33 cellular contexts compared by ENCODE assay signal in genomic region chr11:102523887-102524286, GRCh38. TPM values are rescaled to one million over a fixed set of nuclear protein-coding genes. Genes with fewer than 3 reads are reported as not detected.
"Had no signal": no experiment of that assay in that cellular context is flagged by ENCODE, and none has a peak within 500 bp of the region (broad histone marks: within the 10 kb centered on the region; RNA-seq: fewer than 3 reads in every experiment).

No MANE protein-coding gene starts in this region.

- H3K4me3 ChIP-seq: pancreas, prostate gland, right lobe of liver, sigmoid colon, suprapubic skin, testis, tibial artery, transverse colon, upper lobe of right lung, uterus had no signal

- DNase-seq: naive thymus-derived CD4-positive, alpha-beta T cell; natural killer cell; nucleus accumbens; pancreas; right cardiac atrium; right lobe of liver; sigmoid colon; small intestine; stimulated activated CD4-positive, alpha-beta T cell treated with anti-CD3 and anti-CD28 coated beads, Interleukin-15, amount 100 ng/mL, for 24 hours; stimulated activated CD4-positive, alpha-beta T cell treated with anti-CD3 and anti-CD28 coated beads, Interleukin-2, amount 100 ng/mL, for 24 hours; stimulated activated CD4-positive, alpha-beta T cell treated with anti-CD3 and anti-CD28 coated beads, Interleukin-2, amount 100 ng/mL, for 48 hours; stimulated activated CD4-positive, alpha-beta T cell treated with anti-CD3 and anti-CD28 coated beads, Interleukin-4, amount 100 ng/mL, for 4 hours; stimulated activated CD8-positive, alpha-beta memory T cell treated with anti-CD3 and anti-CD28 coated beads, Interleukin-4, amount 100 ng/mL, for 48 hours; stimulated activated naive CD4-positive, alpha-beta T cell; stimulated activated naive CD8-positive, alpha-beta T cell treated with anti-CD3 and anti-CD28 coated beads, Interleukin-15, amount 100 ng/mL, for 72 hours; stimulated activated naive CD8-positive, alpha-beta T cell treated with anti-CD3 and anti-CD28 coated beads, Interleukin-15, Interleukin-2, amounts not matched to agents 100 U/mL and 50 U/mL, for 24 hours; substantia nigra; testis; tibial artery; transverse colon; upper lobe of right lung; uterus had no signal

- H3K36me3 Mint-ChIP-seq: natural killer cell, type B pancreatic cell had no signal

- H3K4me1 ChIP-seq: pancreas, prostate gland, right lobe of liver, sigmoid colon, suprapubic skin, testis, tibial artery, transverse colon, upper lobe of right lung, uterus had no signal

- ATAC-seq: naive thymus-derived CD4-positive, alpha-beta T cell; natural killer cell; pancreas; right cardiac atrium; right lobe of liver; stimulated activated memory B cell treated with anti-CD40 and anti-IgM and Interleukin-4, amounts not matched to agents 10 μg/mL and 1 μg/mL and 100 μg/mL, for 72 hours; stimulated activated naive CD8-positive, alpha-beta T cell treated with anti-CD3 and anti-CD28 coated beads, Interleukin-15, amount 100 ng/mL, for 72 hours; stimulated activated naive CD8-positive, alpha-beta T cell treated with anti-CD3 and anti-CD28 coated beads, Interleukin-15, Interleukin-2, amounts not matched to agents 100 U/mL and 50 U/mL, for 24 hours; upper lobe of right lung had no signal

- H3K9me3 Mint-ChIP-seq: naive thymus-derived CD4-positive, alpha-beta T cell; natural killer cell; nephron; neural crest cell; stimulated activated memory B cell treated with anti-CD40 and anti-IgM and Interleukin-4, amounts not matched to agents 10 μg/mL and 1 μg/mL and 100 μg/mL, for 72 hours; stimulated activated naive CD8-positive, alpha-beta T cell treated with anti-CD3 and anti-CD28 coated beads, Interleukin-15, amount 100 ng/mL, for 72 hours; type B pancreatic cell had no signal

- H3K4me1 Mint-ChIP-seq: nephron, neural crest cell had no signal

- H3K36me3 ChIP-seq: neutrophil, pancreas, prostate gland, right lobe of liver, sigmoid colon, suprapubic skin, tibial artery, transverse colon, upper lobe of right lung, uterus had no signal

- H3K9me3 ChIP-seq: neutrophil, pancreas, prostate gland, right lobe of liver, sigmoid colon, suprapubic skin, testis, tibial artery, transverse colon, upper lobe of right lung, uterus had no signal

- H3K27ac ChIP-seq: neutrophil, pancreas, prostate gland, right lobe of liver, sigmoid colon, suprapubic skin, testis, tibial artery, transverse colon, upper lobe of right lung, uterus had no signal

- H3K27ac Mint-ChIP-seq: naive thymus-derived CD4-positive, alpha-beta T cell; natural killer cell; nephron; stimulated activated memory B cell treated with anti-CD40 and anti-IgM and Interleukin-4, amounts not matched to agents 10 μg/mL and 1 μg/mL and 100 μg/mL, for 72 hours; type B pancreatic cell had no signal

- H3K27me3 ChIP-seq: neutrophil, pancreas, right lobe of liver, sigmoid colon, suprapubic skin, testis, tibial artery, transverse colon, upper lobe of right lung, uterus had no signal

- H3K4me3 Mint-ChIP-seq: naive thymus-derived CD4-positive, alpha-beta T cell; natural killer cell; nephron; neural crest cell; stimulated activated memory B cell treated with anti-CD40 and anti-IgM and Interleukin-4, amounts not matched to agents 10 μg/mL and 1 μg/mL and 100 μg/mL, for 72 hours; stimulated activated naive CD8-positive, alpha-beta T cell treated with anti-CD3 and anti-CD28 coated beads, Interleukin-15, amount 100 ng/mL, for 72 hours; type B pancreatic cell had no signal

RNA-seq across cellular contexts. Expression of gene MMP7, which starts 6.7 kb away (rescaled TPM):
- total RNA-seq: naive thymus-derived CD4-positive, alpha-beta T cell; natural killer cell; neural crest cell; osteocyte; posterior vena cava; pulmonary artery endothelial cell; right cardiac atrium; sigmoid colon; skeletal muscle tissue; transverse colon had no signal
- polyA plus RNA-seq: naive thymus-derived CD4-positive, alpha-beta T cell; right cardiac atrium had no signal
